ENCODE assay signal across 1 cellular context in genomic region chr9:133460405-133461175, GRCh38.
TF ChIP-seq lines count a peak whose summit lies in the region.

No MANE protein-coding gene starts in this region.

TF ChIP-seq in HepG2, 621 proteins besides CTCF, POLR2A, EP300 and RAD21 (continued from another document and continues in another):
- no peak for TF ChIP-seq PBX3 (CRISPR knock-in tag; IDR thresholded peaks at IDR 0.05; ENCODE audit: borderline replicate concordance)
- peak; percentile 58; the same call in 1 of the 2 replicates for TF ChIP-seq DRAP1 (CRISPR knock-in tag; IDR thresholded peaks at IDR 0.05)
- TF ChIP-seq, protein P1, sequence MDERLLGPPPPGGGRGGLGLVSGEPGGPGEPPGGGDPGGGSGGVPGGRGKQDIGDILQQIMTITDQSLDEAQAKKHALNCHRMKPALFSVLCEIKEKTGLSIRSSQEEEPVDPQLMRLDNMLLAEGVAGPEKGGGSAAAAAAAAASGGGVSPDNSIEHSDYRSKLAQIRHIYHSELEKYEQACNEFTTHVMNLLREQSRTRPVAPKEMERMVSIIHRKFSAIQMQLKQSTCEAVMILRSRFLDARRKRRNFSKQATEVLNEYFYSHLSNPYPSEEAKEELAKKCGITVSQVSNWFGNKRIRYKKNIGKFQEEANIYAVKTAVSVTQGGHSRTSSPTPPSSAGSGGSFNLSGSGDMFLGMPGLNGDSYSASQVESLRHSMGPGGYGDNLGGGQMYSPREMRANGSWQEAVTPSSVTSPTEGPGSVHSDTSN (CRISPR knock-in tag; IDR thresholded peaks at IDR 0.05) = no peak
- peak; percentile 24; the same call in 1 of the 2 replicates for TF ChIP-seq BCL6 (CRISPR knock-in tag; IDR thresholded peaks at IDR 0.05)
- no peak for TF ChIP-seq EEA1 (CRISPR knock-in tag; IDR thresholded peaks at IDR 0.05; ENCODE audit: borderline replicate concordance)
- TF ChIP-seq ZEB1 (IDR thresholded peaks at IDR 0.05; ENCODE audit: insufficient replicate concordance, low read depth) = peak; percentile 83
- peak; percentile 46; the same call in 1 of the 2 replicates for TF ChIP-seq RNF2 (conservative IDR thresholded peaks at IDR 0.05; ENCODE audit: low read depth)
- TF ChIP-seq HIC2 (CRISPR knock-in tag; IDR thresholded peaks at IDR 0.05; ENCODE audit: low read depth) = peak; percentile 44
- TF ChIP-seq ZBTB26 (CRISPR knock-in tag; IDR thresholded peaks at IDR 0.05; ENCODE audit: borderline replicate concordance) = no peak
- no peak; the same call in 1 of the 2 replicates for TF ChIP-seq ZNF564 (CRISPR knock-in tag; IDR thresholded peaks at IDR 0.05)
- TF ChIP-seq, protein P2, sequence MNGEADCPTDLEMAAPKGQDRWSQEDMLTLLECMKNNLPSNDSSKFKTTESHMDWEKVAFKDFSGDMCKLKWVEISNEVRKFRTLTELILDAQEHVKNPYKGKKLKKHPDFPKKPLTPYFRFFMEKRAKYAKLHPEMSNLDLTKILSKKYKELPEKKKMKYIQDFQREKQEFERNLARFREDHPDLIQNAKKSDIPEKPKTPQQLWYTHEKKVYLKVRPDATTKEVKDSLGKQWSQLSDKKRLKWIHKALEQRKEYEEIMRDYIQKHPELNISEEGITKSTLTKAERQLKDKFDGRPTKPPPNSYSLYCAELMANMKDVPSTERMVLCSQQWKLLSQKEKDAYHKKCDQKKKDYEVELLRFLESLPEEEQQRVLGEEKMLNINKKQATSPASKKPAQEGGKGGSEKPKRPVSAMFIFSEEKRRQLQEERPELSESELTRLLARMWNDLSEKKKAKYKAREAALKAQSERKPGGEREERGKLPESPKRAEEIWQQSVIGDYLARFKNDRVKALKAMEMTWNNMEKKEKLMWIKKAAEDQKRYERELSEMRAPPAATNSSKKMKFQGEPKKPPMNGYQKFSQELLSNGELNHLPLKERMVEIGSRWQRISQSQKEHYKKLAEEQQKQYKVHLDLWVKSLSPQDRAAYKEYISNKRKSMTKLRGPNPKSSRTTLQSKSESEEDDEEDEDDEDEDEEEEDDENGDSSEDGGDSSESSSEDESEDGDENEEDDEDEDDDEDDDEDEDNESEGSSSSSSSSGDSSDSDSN (CRISPR knock-in tag; IDR thresholded peaks at IDR 0.05) = peak; percentile 82
- 0 out of 2 replicates have a peak, but pooled peaks have one; percentile 25 for TF ChIP-seq ZZZ3 (CRISPR knock-in tag; IDR thresholded peaks at IDR 0.05; ENCODE audit: borderline replicate concordance)
- no peak for TF ChIP-seq RFX1 (IDR thresholded peaks at IDR 0.05)
- TF ChIP-seq FOXO1 (CRISPR knock-in tag; IDR thresholded peaks at IDR 0.05) = peak; percentile 56; the same call in 1 of the 2 replicates
- TF ChIP-seq LCORL (IDR thresholded peaks at IDR 0.05) = no peak
- TF ChIP-seq LCORL (CRISPR knock-in tag; IDR thresholded peaks at IDR 0.05) = peak; percentile 86
- peak; percentile 87 for TF ChIP-seq HDAC2 (CRISPR knock-in tag; IDR thresholded peaks at IDR 0.05)
- TF ChIP-seq ZFX (CRISPR knock-in tag; IDR thresholded peaks at IDR 0.05; ENCODE audit: low read depth) = peak; percentile 85
- peak; percentile 94 for TF ChIP-seq PHF21A (CRISPR knock-in tag; IDR thresholded peaks at IDR 0.05)
- peak; percentile 74; the same call in 1 of the 2 replicates for TF ChIP-seq ZBTB7A (CRISPR knock-in tag; IDR thresholded peaks at IDR 0.05)
- TF ChIP-seq YEATS2 (CRISPR knock-in tag; IDR thresholded peaks at IDR 0.05; ENCODE audit: borderline replicate concordance) = peak; percentile 60; the same call in 1 of the 2 replicates
- TF ChIP-seq, protein P3, sequence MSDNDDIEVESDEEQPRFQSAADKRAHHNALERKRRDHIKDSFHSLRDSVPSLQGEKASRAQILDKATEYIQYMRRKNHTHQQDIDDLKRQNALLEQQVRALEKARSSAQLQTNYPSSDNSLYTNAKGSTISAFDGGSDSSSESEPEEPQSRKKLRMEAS (IDR thresholded peaks at IDR 0.05) = peak; percentile 80
- peak; percentile 55; the same call in 1 of the 2 replicates for TF ChIP-seq AKAP8 (CRISPR knock-in tag; IDR thresholded peaks at IDR 0.05)
- TF ChIP-seq ZNF333 (CRISPR knock-in tag; IDR thresholded peaks at IDR 0.05; ENCODE audit: borderline replicate concordance) = 0 out of 2 replicates have a peak, but pooled peaks have one; percentile 56
- TF ChIP-seq TCF12 (IDR thresholded peaks at IDR 0.05) = no peak
- peak; percentile 75 for TF ChIP-seq TCF12 (CRISPR knock-in tag; IDR thresholded peaks at IDR 0.05)
- TF ChIP-seq FOXP1 (IDR thresholded peaks at IDR 0.05) = peak; percentile 47; the same call in 1 of the 2 replicates
- TF ChIP-seq FOXP1 (CRISPR knock-in tag; IDR thresholded peaks at IDR 0.05) = peak; percentile 69
- TF ChIP-seq GATAD1 (CRISPR knock-in tag; IDR thresholded peaks at IDR 0.05) = peak; percentile 68; the same call in 1 of the 2 replicates
- 0 out of 2 replicates have a peak, but pooled peaks have one; percentile 27 for TF ChIP-seq ZNF446 (CRISPR knock-in tag; IDR thresholded peaks at IDR 0.05)
- TF ChIP-seq HNRNPK (IDR thresholded peaks at IDR 0.05; ENCODE audit: low read depth, low read length, poor library complexity, severe bottlenecking) = peak; percentile 6
- peak; percentile 32 for TF ChIP-seq HNRNPH1 (optimal IDR thresholded peaks at IDR 0.05; ENCODE audit: low read depth, low read length)
- TF ChIP-seq PHF20 (CRISPR knock-in tag; IDR thresholded peaks at IDR 0.05) = peak; percentile 75
- peak; percentile 13; the same call in 1 of the 2 replicates for TF ChIP-seq SMAD1 (CRISPR knock-in tag; IDR thresholded peaks at IDR 0.05; ENCODE audit: borderline replicate concordance, low read depth)
- peak; percentile 38; the same call in 1 of the 2 replicates for TF ChIP-seq ZNF124 (CRISPR knock-in tag; IDR thresholded peaks at IDR 0.05)
- TF ChIP-seq ZNF607 (CRISPR knock-in tag; IDR thresholded peaks at IDR 0.05; ENCODE audit: borderline replicate concordance) = 0 out of 2 replicates have a peak, but pooled peaks have one; percentile 38
- no peak for TF ChIP-seq CSRNP2 (CRISPR knock-in tag; conservative IDR thresholded peaks at IDR 0.05; ENCODE audit: low read depth)
- no peak for TF ChIP-seq ZNF235 (CRISPR knock-in tag; IDR thresholded peaks at IDR 0.05; ENCODE audit: borderline replicate concordance)
- TF ChIP-seq, protein P4, sequence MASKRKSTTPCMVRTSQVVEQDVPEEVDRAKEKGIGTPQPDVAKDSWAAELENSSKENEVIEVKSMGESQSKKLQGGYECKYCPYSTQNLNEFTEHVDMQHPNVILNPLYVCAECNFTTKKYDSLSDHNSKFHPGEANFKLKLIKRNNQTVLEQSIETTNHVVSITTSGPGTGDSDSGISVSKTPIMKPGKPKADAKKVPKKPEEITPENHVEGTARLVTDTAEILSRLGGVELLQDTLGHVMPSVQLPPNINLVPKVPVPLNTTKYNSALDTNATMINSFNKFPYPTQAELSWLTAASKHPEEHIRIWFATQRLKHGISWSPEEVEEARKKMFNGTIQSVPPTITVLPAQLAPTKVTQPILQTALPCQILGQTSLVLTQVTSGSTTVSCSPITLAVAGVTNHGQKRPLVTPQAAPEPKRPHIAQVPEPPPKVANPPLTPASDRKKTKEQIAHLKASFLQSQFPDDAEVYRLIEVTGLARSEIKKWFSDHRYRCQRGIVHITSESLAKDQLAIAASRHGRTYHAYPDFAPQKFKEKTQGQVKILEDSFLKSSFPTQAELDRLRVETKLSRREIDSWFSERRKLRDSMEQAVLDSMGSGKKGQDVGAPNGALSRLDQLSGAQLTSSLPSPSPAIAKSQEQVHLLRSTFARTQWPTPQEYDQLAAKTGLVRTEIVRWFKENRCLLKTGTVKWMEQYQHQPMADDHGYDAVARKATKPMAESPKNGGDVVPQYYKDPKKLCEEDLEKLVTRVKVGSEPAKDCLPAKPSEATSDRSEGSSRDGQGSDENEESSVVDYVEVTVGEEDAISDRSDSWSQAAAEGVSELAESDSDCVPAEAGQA (IDR thresholded peaks at IDR 0.05; ENCODE audit: low read depth) = 0 out of 2 replicates have a peak, but pooled peaks have one; percentile 14
- TF ChIP-seq, protein P4 (CRISPR knock-in tag; IDR thresholded peaks at IDR 0.05; ENCODE audit: borderline replicate concordance) = no peak
- no peak for TF ChIP-seq ZNF615 (CRISPR knock-in tag; IDR thresholded peaks at IDR 0.05; ENCODE audit: borderline replicate concordance)
- peak; percentile 42; the same call in 1 of the 2 replicates for TF ChIP-seq POGZ (CRISPR knock-in tag; IDR thresholded peaks at IDR 0.05)
- no peak for TF ChIP-seq NPAS2 (CRISPR knock-in tag; IDR thresholded peaks at IDR 0.05; ENCODE audit: borderline replicate concordance)
- TF ChIP-seq ATM (IDR thresholded peaks at IDR 0.05; ENCODE audit: borderline replicate concordance) = no peak
- TF ChIP-seq CBFB (CRISPR knock-in tag; IDR thresholded peaks at IDR 0.05) = peak; percentile 56; the same call in 1 of the 2 replicates
- no peak for TF ChIP-seq ZSCAN12 (CRISPR knock-in tag; IDR thresholded peaks at IDR 0.05)
- TF ChIP-seq KDM5B (CRISPR knock-in tag; IDR thresholded peaks at IDR 0.05; ENCODE audit: borderline replicate concordance) = peak; percentile 65; the same call in 1 of the 2 replicates
- TF ChIP-seq IRF2 (CRISPR knock-in tag; IDR thresholded peaks at IDR 0.05) = peak; percentile 46; the same call in 1 of the 2 replicates
- peak; percentile 90 for TF ChIP-seq BHLHE40 (IDR thresholded peaks at IDR 0.05; ENCODE audit: low read length)
- peak; percentile 62; the same call in 1 of the 2 replicates for TF ChIP-seq BCL3 (CRISPR knock-in tag; IDR thresholded peaks at IDR 0.05)
- 0 out of 2 replicates have a peak, but pooled peaks have one; percentile 55 for TF ChIP-seq ZNF253 (CRISPR knock-in tag; IDR thresholded peaks at IDR 0.05; ENCODE audit: borderline replicate concordance)
